In genomic region chr1:209825591-209826433, GRCh38 we compare ENCODE assay signal across 19 cellular contexts. TPM values are rescaled to one million over a fixed set of nuclear protein-coding genes. Genes with fewer than 3 reads are reported as not detected.
DNase-seq lines count a peak whose midpoint lies in the region; ATAC-seq and TF ChIP-seq lines count a peak whose summit lies in the region.
"Had no signal": no experiment of that assay in that cellular context is flagged by ENCODE, and none has a peak within 500 bp of the region (broad histone marks: within the 10 kb centered on the region; RNA-seq: fewer than 3 reads in every experiment).

No MANE protein-coding gene starts in this region.

- no peaks in the 10 kb centered on the region for H3K9me2 ChIP-seq in SK-N-SH

- TF ChIP-seq POLR2A in esophagus squamous epithelium (IDR thresholded peaks at IDR 0.05): no peak

- H3K36me3 Mint-ChIP-seq in Calu3 (ENCODE audit: insufficient read depth, unreplicated experiment) (peaks cover 42% of the 10 kb centered on the region), progenitor cell of endocrine pancreas (ENCODE audit: insufficient read depth) (peaks cover 1% of the 10 kb centered on the region)

- H4K20me1 ChIP-seq in SK-N-SH (ENCODE audit: insufficient read depth): no peaks in the 10 kb centered on the region

- H3K9ac ChIP-seq in SK-N-SH: no peak overlapping the region

- H3K4me3 ChIP-seq in esophagus squamous epithelium (no peak overlapping the region), SK-N-SH (ENCODE audit: low read depth in 2 of 2, low read length in 1 of 2) (no peak overlapping the region)
- H3K4me3 ChIP-seq: sigmoid colon had no signal

- H2AFZ ChIP-seq in SK-N-SH (ENCODE audit: low read depth): no peak overlapping the region

- intact Hi-C loops in Calu3 (cut with micrococcal nuclease; ENCODE audit: unreplicated experiment): loop anchor here (5.0 to 10.0 kb wide), 2 partner anchors 79 to 171 kb away; partner anchors contain the start of gene LAMB3
- intact Hi-C loops in esophagus squamous epithelium (cut with DNase I): no loop called here

- DNase-seq in Calu3: peak; percentile 48
- DNase-seq in RWPE1 (ENCODE audit: low spot score): peak; percentile 64
- DNase-seq in esophagus squamous epithelium (lab: John Stamatoyannopoulos, UW): no peak
- DNase-seq in progenitor cell of endocrine pancreas (ENCODE audit: low spot score, unreplicated experiment): no peak
- DNase-seq in OCI-M1 (lab: John Stamatoyannopoulos, UW): no peak
- no peak for DNase-seq in SK-N-SH
- DNase-seq: activated CD4-positive, alpha-beta T cell treated with anti-CD3 and anti-CD28 coated beads, Interleukin-2, amount 10 ng/mL, durations not matched to agents 7 days and 5 days; activated naive CD4-positive, alpha-beta T cell treated with anti-CD3 and anti-CD28 coated beads, Interleukin-2, amount 10 ng/mL, durations not matched to agents 7 days and 5 days; AML-193; brain microvascular endothelial cell; GF-D8; midbrain; NCI-H187 treated with DMSO at 0.1 percent for 48 hours; NCI-H526; nucleus accumbens; sigmoid colon; stimulated activated CD4-positive, alpha-beta T cell treated with anti-CD3 and anti-CD28 coated beads, Interleukin-2, amount 100 ng/mL, for 48 hours had no signal

- H3K27me3 Mint-ChIP-seq in Calu3 (ENCODE audit: unreplicated experiment) (no peaks in the 10 kb centered on the region), progenitor cell of endocrine pancreas (peaks cover 15% of the 10 kb centered on the region)

- no peak overlapping the region for H3K4me2 ChIP-seq in SK-N-SH

- no peak for ATAC-seq in GM21381 (IDR thresholded peaks at IDR 0.05; ENCODE audit: unreplicated experiment)
- ATAC-seq: Panc1 had no signal

- peaks cover 0 to 10% (median 0%) of the 10 kb centered on the region in 3 donors for H3K36me3 ChIP-seq in esophagus squamous epithelium
- H3K36me3 ChIP-seq in SK-N-SH (replicated peaks in 1 of 2; ENCODE audit: control insufficient read depth in 1 of 2, insufficient read depth in 2 of 2, low read length in 1 of 2): peaks cover 7 to 16% of the 10 kb centered on the region in 2 experiments

- H3K27me3 ChIP-seq in esophagus squamous epithelium (peaks cover 0 to 14% (median 0%) of the 10 kb centered on the region in 4 donors), SK-N-SH (ENCODE audit: insufficient read depth) (no peaks in the 10 kb centered on the region)
- H3K27me3 ChIP-seq: brain microvascular endothelial cell, sigmoid colon had no signal

- TF ChIP-seq EP300 in SK-N-SH (IDR thresholded peaks at IDR 0.05; ENCODE audit: borderline replicate concordance in 1 of 2, low read depth in 1 of 2, low read length in 1 of 2): no peak

- peak overlapping the region; percentile 92 for H3K27ac Mint-ChIP-seq in Calu3 (ENCODE audit: unreplicated experiment)
- H3K27ac Mint-ChIP-seq in progenitor cell of endocrine pancreas: peak overlapping the region; percentile 9
- H3K27ac Mint-ChIP-seq: activated CD4-positive, alpha-beta T cell treated with anti-CD3 and anti-CD28 coated beads, Interleukin-2, amount 10 ng/mL, durations not matched to agents 7 days and 5 days had no signal

- peaks cover 67% of the 10 kb centered on the region for H3K4me1 Mint-ChIP-seq in Calu3 (ENCODE audit: low read depth, unreplicated experiment)
- peaks cover 11% of the 10 kb centered on the region for H3K4me1 Mint-ChIP-seq in progenitor cell of endocrine pancreas (ENCODE audit: low read depth)

- peak overlapping the region; percentile 43 for H3K4me3 Mint-ChIP-seq in Calu3 (ENCODE audit: low read depth, unreplicated experiment)
- no peak overlapping the region for H3K4me3 Mint-ChIP-seq in progenitor cell of endocrine pancreas (ENCODE audit: low read depth)

- BruUV-seq in Calu3 (replicated peaks; lab: Mats Ljungman, UMichigan): no TSS peak

- H3F3A ChIP-seq in SK-N-SH (replicated peaks; ENCODE audit: insufficient read depth): peaks cover 58% of the 10 kb centered on the region

- 38 to 65% methylated on average over 11 of the region's 11 CpGs for WGBS in esophagus squamous epithelium, 2 donors
- WGBS in SK-N-SH (ENCODE audit: low lambda C conversion rate): 79% methylated on average over 11 of the region's 11 CpGs

- POLR2A ChIA-PET in RWPE1 (lab: Yijun Ruan, JAX; ENCODE audit: low non-redundant PET) (interaction anchor here (0.8 kb wide), 1 partner anchor 10 kb away, joined by 4 read pairs; no protein-coding TSS in a partner anchor), SK-N-SH (lab: Yijun Ruan, JAX) (no interaction called here)

- CTCF ChIA-PET in Calu3 (lab: Charles Lee): interaction anchor here (0.6 to 1.5 kb wide), 6 partner anchors 15 to 173 kb away, joined by 3 to 9 read pairs (median 4); partner anchors contain the start of gene IRF6
- CTCF ChIA-PET in RWPE1 (lab: Yijun Ruan, JAX): no interaction called here
- CTCF ChIA-PET in SK-N-SH (lab: Yijun Ruan, JAX): interaction anchor here (0.6 to 2.4 kb wide), 6 partner anchors 10 to 27 kb away, joined by 3 to 14 read pairs (median 4); no protein-coding TSS in a partner anchor

- H3K9me3 Mint-ChIP-seq in Calu3 (ENCODE audit: low read depth, unreplicated experiment): no peaks in the 10 kb centered on the region
- H3K9me3 Mint-ChIP-seq in progenitor cell of endocrine pancreas (ENCODE audit: low read depth): peaks cover 4% of the 10 kb centered on the region
- H3K9me3 Mint-ChIP-seq: activated CD4-positive, alpha-beta T cell treated with anti-CD3 and anti-CD28 coated beads, Interleukin-2, amount 10 ng/mL, durations not matched to agents 7 days and 5 days; activated naive CD4-positive, alpha-beta T cell treated with anti-CD3 and anti-CD28 coated beads, Interleukin-2, amount 10 ng/mL, durations not matched to agents 7 days and 5 days had no signal

- peaks cover 0 to 78% (median 17%) of the 10 kb centered on the region in 3 donors for H3K4me1 ChIP-seq in esophagus squamous epithelium
- H3K4me1 ChIP-seq in SK-N-SH (ENCODE audit: control insufficient read depth in 1 of 2, insufficient read depth in 2 of 2, low read depth in 1 of 2, low read length in 1 of 2): peaks cover 6 to 22% of the 10 kb centered on the region in 2 experiments; a peak in 3 of 4 replicates

- peaks cover 29% of the 10 kb centered on the region for H3K79me2 ChIP-seq in SK-N-SH (ENCODE audit: insufficient read depth)

- no peak for TF ChIP-seq RAD21 in SK-N-SH (IDR thresholded peaks at IDR 0.05; ENCODE audit: low read length)

- H3K9me3 ChIP-seq in esophagus squamous epithelium: no peaks in the 10 kb centered on the region
- no peaks in the 10 kb centered on the region for H3K9me3 ChIP-seq in SK-N-SH
- H3K9me3 ChIP-seq: sigmoid colon had no signal

- peak overlapping the region; percentile 44; the same call in 1 of the 2 replicates for H3K27ac ChIP-seq in RWPE1
- peak overlapping the region; percentile 51 to 87 (median 73) for H3K27ac ChIP-seq in esophagus squamous epithelium
- peak overlapping the region in 1 of 2 experiments; percentile 16; a peak in 1 of 4 replicates for H3K27ac ChIP-seq in SK-N-SH (ENCODE audit: low read depth in 2 of 2, low read length in 1 of 2)
- H3K27ac ChIP-seq: brain microvascular endothelial cell, sigmoid colon had no signal

- TF ChIP-seq CTCF in Calu3 (IDR thresholded peaks at IDR 0.05; ENCODE audit: unreplicated experiment) (no peak), RWPE1 (conservative IDR thresholded peaks at IDR 0.05; ENCODE audit: low read depth) (no peak), esophagus squamous epithelium (IDR thresholded peaks at IDR 0.05) (no peak), progenitor cell of endocrine pancreas (IDR thresholded peaks at IDR 0.05; ENCODE audit: unreplicated experiment) (no peak), SK-N-SH (IDR thresholded peaks at IDR 0.05) (no peak)

TF ChIP-seq in SK-N-SH, 30 proteins besides CTCF, POLR2A, EP300 and RAD21 (continues in another document):
- TF ChIP-seq FOXJ3 (CRISPR knock-in tag; IDR thresholded peaks at IDR 0.05): no peak
- no peak for TF ChIP-seq GATA2 (CRISPR knock-in tag; IDR thresholded peaks at IDR 0.05)
- no peak for TF ChIP-seq USF1 (IDR thresholded peaks at IDR 0.05; ENCODE audit: borderline replicate concordance, low read depth)
- no peak for TF ChIP-seq USF2 (IDR thresholded peaks at IDR 0.05; ENCODE audit: borderline replicate concordance, low read depth, low read length)
- no peak for TF ChIP-seq NRF1 (IDR thresholded peaks at IDR 0.05; ENCODE audit: low read depth, low read length)
- no peak for TF ChIP-seq RFX5 (IDR thresholded peaks at IDR 0.05; ENCODE audit: low read length)

RNA-seq across cellular contexts. Expression of gene UTP25, which starts 2.0 kb away (rescaled TPM):
- 18.6 and 19.1 TPM in 2 replicates for total RNA-seq in Calu3 (2022)
- total RNA-seq in esophagus squamous epithelium: 10 to 100 TPM in 1 of 4 donors, 1 to 10 TPM in 3; 3.9 to 13.5 (median 7.8) TPM
- total RNA-seq in progenitor cell of endocrine pancreas: 7.4 and 7.8 TPM in 2 replicates
- 6.3 and 9.3 TPM in 2 replicates for polyA plus RNA-seq in SK-N-SH (2012; rRNA removed)
- polyA plus RNA-seq in SK-N-SH (2012; cell fraction: cytosol; rRNA removed): 6.3 and 7.1 TPM in 2 replicates
- 8.9 and 16.0 TPM in 2 replicates for polyA plus RNA-seq in SK-N-SH (2012; cell fraction: nucleus; rRNA removed)

RNA-seq across cellular contexts. Expression of gene IRF6, which starts 19.9 kb away (rescaled TPM):
- total RNA-seq in Calu3 (2022) (44.1 and 51.2 TPM in 2 replicates), esophagus squamous epithelium (100 to 1,000 TPM in 2 of 4 donors, 10 to 100 TPM in 2; 94.8 to 110 (median 98.6) TPM), progenitor cell of endocrine pancreas (19.6 and 23.4 TPM in 2 replicates)
- 0.94 and 1.6 TPM in 2 replicates for polyA plus RNA-seq in SK-N-SH (2012; rRNA removed)
- polyA plus RNA-seq in SK-N-SH (2012; cell fraction: cytosol; rRNA removed): 0.77 and 1.0 TPM in 2 replicates
- 1.6 and 3.0 TPM in 2 replicates for polyA plus RNA-seq in SK-N-SH (2012; cell fraction: nucleus; rRNA removed)
- total RNA-seq: activated CD4-positive, alpha-beta T cell treated with anti-CD3 and anti-CD28 coated beads, Interleukin-2, amount 10 ng/mL, durations not matched to agents 7 days and 5 days had no signal

RNA-seq across cellular contexts. Expression of gene C1orf74, which starts 41.5 kb away (rescaled TPM):
- total RNA-seq in Calu3 (2022) (4.9 and 5.1 TPM in 2 replicates), esophagus squamous epithelium (1 to 10 TPM; 2.9 to 6.2 (median 4.1) TPM), progenitor cell of endocrine pancreas (2.5 and 3.1 TPM in 2 replicates)
- 1.5 and 2.1 TPM in 2 replicates for polyA plus RNA-seq in SK-N-SH (2012; rRNA removed)
- 1.7 and 1.9 TPM in 2 replicates for polyA plus RNA-seq in SK-N-SH (2012; cell fraction: cytosol; rRNA removed)
- 1.4 and 2.2 TPM in 2 replicates for polyA plus RNA-seq in SK-N-SH (2012; cell fraction: nucleus; rRNA removed)

Comparison
In these comparisons a context has a peak if more than half of its experiments do, and no peak if none do; other contexts are left out.
1. DNase-seq: peak in Calu3 (single experiment) and RWPE1 (single experiment); none in esophagus squamous epithelium (single experiment), progenitor cell of endocrine pancreas (single experiment), OCI-M1 (single experiment) and SK-N-SH (single experiment).